In the genomic region with DNA sequence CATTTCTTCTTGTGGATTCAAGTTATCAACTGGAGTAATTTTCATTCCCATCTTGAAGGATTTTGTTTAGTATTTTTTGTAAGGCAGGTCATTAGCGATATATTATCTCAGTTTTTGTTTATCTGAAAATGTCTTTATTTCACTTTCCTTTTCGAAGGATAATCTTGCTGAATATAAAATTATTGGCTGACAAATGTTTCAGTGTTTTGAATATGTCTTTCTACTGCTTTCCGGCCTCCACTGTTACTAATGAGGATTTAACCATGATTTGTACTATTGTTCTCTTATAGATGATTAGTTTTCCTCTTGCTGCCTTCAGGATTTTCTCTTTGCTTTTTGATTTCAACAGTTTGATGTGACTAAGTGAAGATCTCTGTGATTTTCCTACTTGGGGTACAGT, we compare ENCODE assay signal across 23 cellular contexts.
"Had no signal": no experiment of that assay in that cellular context is flagged by ENCODE, and none has a peak within 500 bp of the region (broad histone marks: within the 10 kb centered on the region; RNA-seq: fewer than 3 reads in every experiment).

No MANE protein-coding gene starts in this region.

- H3K9me3 ChIP-seq: colonic mucosa, gastrocnemius medialis, mucosa of descending colon, neutrophil, ovary, uterus had no signal

- H3K4me3 Mint-ChIP-seq: endodermal cell; naive thymus-derived CD8-positive, alpha-beta T cell; stimulated activated memory B cell treated with anti-CD40 and anti-IgM and Interleukin-4, amounts not matched to agents 10 μg/mL and 1 μg/mL and 100 μg/mL, for 72 hours; stimulated activated naive CD8-positive, alpha-beta T cell treated with anti-CD3 and anti-CD28 coated beads, Interleukin-15, Interleukin-2, amounts not matched to agents 100 ng/mL and 50 ng/mL, for 24 hours had no signal

- H3K9me3 Mint-ChIP-seq: endodermal cell had no signal

- DNase-seq: colonic mucosa; effector CD4-positive, alpha-beta T cell; endodermal cell; gastrocnemius medialis; heart right ventricle; islet precursor cell; mucosa of descending colon; naive thymus-derived CD8-positive, alpha-beta T cell; ovary; right cardiac atrium; spleen; stimulated activated CD4-positive, alpha-beta T cell treated with anti-CD3 and anti-CD28 coated beads, Interleukin-15, amount 100 ng/mL, for 24 hours; stimulated activated CD4-positive, alpha-beta T cell treated with anti-CD3 and anti-CD28 coated beads, Interleukin-1b, Interleukin-23, amount 100 ng/mL, for 48 hours; stimulated activated CD4-positive, alpha-beta T cell treated with anti-CD3 and anti-CD28 coated beads, Interleukin-4, amount 100 ng/mL, for 24 hours; tibial artery; upper lobe of left lung; uterus had no signal

- H3K27ac Mint-ChIP-seq: endodermal cell; naive thymus-derived CD8-positive, alpha-beta T cell; progenitor cell of endocrine pancreas; stimulated activated memory B cell treated with anti-CD40 and anti-IgM and Interleukin-4, amounts not matched to agents 10 μg/mL and 1 μg/mL and 100 μg/mL, for 72 hours; stimulated activated naive CD8-positive, alpha-beta T cell treated with anti-CD3 and anti-CD28 coated beads, Interleukin-15, Interleukin-2, amounts not matched to agents 100 ng/mL and 50 ng/mL, for 24 hours had no signal

- H3K4me1 Mint-ChIP-seq: naive thymus-derived CD8-positive, alpha-beta T cell; stimulated activated memory B cell treated with anti-CD40 and anti-IgM and Interleukin-4, amounts not matched to agents 10 μg/mL and 1 μg/mL and 100 μg/mL, for 72 hours had no signal

- ATAC-seq: esophagus mucosa; gastrocnemius medialis; heart right ventricle; left lobe of liver; mucosa of descending colon; naive thymus-derived CD8-positive, alpha-beta T cell; right cardiac atrium; stimulated activated memory B cell treated with anti-CD40 and anti-IgM and Interleukin-4, amounts not matched to agents 10 μg/mL and 1 μg/mL and 100 μg/mL, for 72 hours had no signal

- H3K4me3 ChIP-seq: colonic mucosa, gastrocnemius medialis, heart right ventricle, mucosa of descending colon, ovary, spleen, tibial artery, upper lobe of left lung, uterus had no signal

- H3K27me3 Mint-ChIP-seq: progenitor cell of endocrine pancreas; stimulated activated memory B cell treated with anti-CD40 and anti-IgM and Interleukin-4, amounts not matched to agents 10 μg/mL and 1 μg/mL and 100 μg/mL, for 72 hours had no signal

- H3K36me3 ChIP-seq: colonic mucosa, gastrocnemius medialis, heart right ventricle, neutrophil, ovary, spleen, tibial artery, upper lobe of left lung, uterus had no signal

- H3K27ac ChIP-seq: colonic mucosa, gastrocnemius medialis, heart right ventricle, neutrophil, ovary, spleen, tibial artery, upper lobe of left lung, uterus had no signal

- H3K27me3 ChIP-seq: colonic mucosa, gastrocnemius medialis, heart right ventricle, neutrophil, ovary, spleen, tibial artery, upper lobe of left lung, uterus had no signal

- H3K4me1 ChIP-seq: colonic mucosa, gastrocnemius medialis, spleen, uterus had no signal
